8 cellular contexts compared by ENCODE assay signal in genomic region chr13:102395174-102395573, GRCh38. TPM values are rescaled to one million over a fixed set of nuclear protein-coding genes. Genes with fewer than 3 reads are reported as not detected.
DNase-seq lines count a peak whose midpoint lies in the region; ATAC-seq and TF ChIP-seq lines count a peak whose summit lies in the region.

No MANE protein-coding gene starts in this region.

- no peak for TF ChIP-seq CTCF in neural crest cell (conservative IDR thresholded peaks at IDR 0.05)

- peak overlapping the region; percentile 96 for H3K27ac Mint-ChIP-seq in neural crest cell (ENCODE audit: unreplicated experiment)

- no peaks in the 10 kb centered on the region for H3K9me3 ChIP-seq in effector memory CD4-positive, alpha-beta T cell (ENCODE audit: control insufficient read depth, low read length)

- H3K27me3 Mint-ChIP-seq in neural crest cell (ENCODE audit: low read depth): peaks cover 53% of the 10 kb centered on the region

- H3K4me3 Mint-ChIP-seq in neural crest cell: peak overlapping the region; percentile 90

- peaks cover 9% of the 10 kb centered on the region for H3K27me3 ChIP-seq in effector memory CD4-positive, alpha-beta T cell (replicated peaks; ENCODE audit: control insufficient read depth, insufficient read depth, low read length, poor library complexity, severe bottlenecking)

- ATAC-seq in GM21390 (IDR thresholded peaks at IDR 0.05; ENCODE audit: unreplicated experiment): no peak
- no peak for ATAC-seq in GM21526 (IDR thresholded peaks at IDR 0.05; ENCODE audit: low FRiP score, unreplicated experiment)

- peak overlapping the region; percentile 81 for H3K4me3 ChIP-seq in effector memory CD4-positive, alpha-beta T cell (ENCODE audit: insufficient read depth, low read depth, low read length, poor library complexity, severe bottlenecking)

- H3K27ac ChIP-seq in effector memory CD4-positive, alpha-beta T cell (ENCODE audit: insufficient read depth, low read length, poor library complexity, severe bottlenecking): no peak overlapping the region

- peaks cover 22% of the 10 kb centered on the region for H3K4me1 ChIP-seq in effector memory CD4-positive, alpha-beta T cell (ENCODE audit: control insufficient read depth, insufficient read depth, low read length, poor library complexity, severe bottlenecking)

- no peaks in the 10 kb centered on the region for H3K36me3 ChIP-seq in effector memory CD4-positive, alpha-beta T cell (ENCODE audit: control insufficient read depth, insufficient read depth, low read length)

- H3K36me3 Mint-ChIP-seq in neural crest cell (ENCODE audit: low read depth): no peaks in the 10 kb centered on the region

- DNase-seq in Ammon's horn (ENCODE audit: low spot score) (peak; percentile 4), NCI-H345 treated with DMSO at 0.1 percent for 48 hours (lab: John Stamatoyannopoulos, UW; ENCODE audit: unreplicated experiment) (peak; percentile 67), neural crest cell (ENCODE audit: low read depth, low spot score) (no peak), NCI-H1092 (lab: John Stamatoyannopoulos, UW) (no peak)
- DNase-seq in effector memory CD4-positive, alpha-beta T cell: no peak
- DNase-seq in central memory CD4-positive, alpha-beta T cell: no peak

- peaks cover 15% of the 10 kb centered on the region for H3K4me1 Mint-ChIP-seq in neural crest cell

- H3K9me3 Mint-ChIP-seq in neural crest cell: no peaks in the 10 kb centered on the region

RNA-seq across cellular contexts. Expression of gene FGF14, which starts 6.7 kb away (rescaled TPM):
- 0.75 and 1.7 TPM in 2 replicates for total RNA-seq in neural crest cell

Comparison
In these comparisons a context has a peak if more than half of its experiments do, and no peak if none do; other contexts are left out.
1. DNase-seq: peak in Ammon's horn (single experiment) and NCI-H345 treated with DMSO at 0.1 percent for 48 hours (single experiment); none in effector memory CD4-positive, alpha-beta T cell (0 of 3), neural crest cell (single experiment), NCI-H1092 (single experiment) and central memory CD4-positive, alpha-beta T cell (single experiment).